ENCODE assay signal across 9 cellular contexts in the genomic region with DNA sequence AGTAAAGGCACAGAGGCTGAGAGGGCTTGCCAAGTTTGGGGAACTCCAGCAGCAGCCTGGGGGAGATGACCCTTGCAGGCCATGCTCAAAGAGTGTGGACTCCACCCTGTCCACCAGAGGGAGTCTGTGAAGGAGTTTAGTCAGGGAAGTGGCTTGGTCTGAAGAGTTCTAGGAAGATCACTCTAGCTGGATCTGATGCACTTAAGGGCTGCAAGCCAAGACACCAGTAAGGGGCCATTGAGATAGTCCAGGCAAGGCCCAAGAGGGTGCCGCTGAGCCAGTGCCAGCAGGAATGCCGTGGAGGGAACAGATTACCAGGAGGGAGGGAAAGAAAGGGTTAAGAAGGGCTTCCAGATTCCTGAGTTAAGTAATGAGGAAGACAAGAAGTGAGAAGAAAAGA.
DNase-seq lines count a peak whose midpoint lies in the region; ATAC-seq and TF ChIP-seq lines count a peak whose summit lies in the region.
"Had no signal": no experiment of that assay in that cellular context is flagged by ENCODE, and none has a peak within 500 bp of the region (broad histone marks: within the 10 kb centered on the region; RNA-seq: fewer than 3 reads in every experiment).

No MANE protein-coding gene starts in this region.

- no peaks in the 10 kb centered on the region for H4K20me1 ChIP-seq in osteoblast (ENCODE audit: insufficient read depth, low read length)

- no peak overlapping the region for H3K4me3 Mint-ChIP-seq in activated CD4-positive, alpha-beta memory T cell treated with anti-CD3 and anti-CD28 coated beads for 36 hours
- H3K4me3 Mint-ChIP-seq: T-helper 1 cell treated with Interleukin-12 subunit alpha and Interleukin-12 subunit beta and Interleukin-4 antibody, amounts not matched to agents 30 μg/mL and 1 μg/mL, for 36 hours had no signal

- H3K4me3 ChIP-seq in AG10803 (ENCODE audit: low read length) (no peak overlapping the region), GM12875 (ENCODE audit: low read depth, low read length) (no peak overlapping the region), fibroblast of the aortic adventitia (ENCODE audit: low read depth, low read length) (no peak overlapping the region), osteoblast (ENCODE audit: insufficient read depth, low read length) (no peak overlapping the region)

- no peak overlapping the region for H3K4me2 ChIP-seq in osteoblast (ENCODE audit: insufficient read depth, low read length)

- no peaks in the 10 kb centered on the region for H3K9me3 Mint-ChIP-seq in activated CD4-positive, alpha-beta memory T cell treated with anti-CD3 and anti-CD28 coated beads for 36 hours
- H3K9me3 Mint-ChIP-seq: T-helper 1 cell treated with Interleukin-12 subunit alpha and Interleukin-12 subunit beta and Interleukin-4 antibody, amounts not matched to agents 30 μg/mL and 1 μg/mL, for 36 hours had no signal

- peak; percentile 80 for ATAC-seq in HG02588 (IDR thresholded peaks at IDR 0.05; ENCODE audit: unreplicated experiment)

- H3K79me2 ChIP-seq in osteoblast (ENCODE audit: insufficient read depth, low read length): no peaks in the 10 kb centered on the region

- H3K27me3 Mint-ChIP-seq in activated CD4-positive, alpha-beta memory T cell treated with anti-CD3 and anti-CD28 coated beads for 36 hours: no peaks in the 10 kb centered on the region

- peak; percentile 86 for TF ChIP-seq CTCF in AG10803 (conservative IDR thresholded peaks at IDR 0.05; ENCODE audit: low read length)
- peak; percentile 81 for TF ChIP-seq CTCF in GM12875 (IDR thresholded peaks at IDR 0.05; ENCODE audit: borderline replicate concordance, insufficient read depth, low read depth, low read length)
- TF ChIP-seq CTCF in fibroblast of the aortic adventitia (IDR thresholded peaks at IDR 0.05; ENCODE audit: insufficient read depth, low read length): peak; percentile 88
- TF ChIP-seq CTCF in osteoblast (IDR thresholded peaks at IDR 0.05; ENCODE audit: extremely low read depth, low read depth, low read length): peak; percentile 89

- POLR2A ChIA-PET in activated CD4-positive, alpha-beta memory T cell treated with anti-CD3 and anti-CD28 coated beads for 36 hours (lab: Charles Lee): no interaction called here

- H2AFZ ChIP-seq in osteoblast (ENCODE audit: low read length): no peak overlapping the region

- H3K36me3 Mint-ChIP-seq in activated CD4-positive, alpha-beta memory T cell treated with anti-CD3 and anti-CD28 coated beads for 36 hours: peaks cover 2% of the 10 kb centered on the region

- H3K36me3 ChIP-seq in osteoblast (ENCODE audit: insufficient read depth, low read length): peaks cover 10% of the 10 kb centered on the region

- no peaks in the 10 kb centered on the region for H3K27me3 ChIP-seq in osteoblast (ENCODE audit: insufficient read depth, low read length)

- no peaks in the 10 kb centered on the region for H3K4me1 Mint-ChIP-seq in activated CD4-positive, alpha-beta memory T cell treated with anti-CD3 and anti-CD28 coated beads for 36 hours (ENCODE audit: low read depth)

- CTCF ChIA-PET in activated CD4-positive, alpha-beta memory T cell treated with anti-CD3 and anti-CD28 coated beads for 36 hours (lab: Charles Lee): interaction anchor here (0.8 to 3.2 kb wide), 21 partner anchors 9 to 395 kb away, joined by 3 to 27 read pairs (median 4); a partner anchor contains a TSS

- DNase-seq in AG10803 (ENCODE audit: low read depth): peak; percentile 59
- DNase-seq in NCI-H1048 (lab: John Stamatoyannopoulos, UW): peak; percentile 1
- peak; percentile 61 for DNase-seq in activated CD4-positive, alpha-beta memory T cell treated with anti-CD3 and anti-CD28 coated beads for 36 hours
- peak; percentile 76 for DNase-seq in fibroblast of the aortic adventitia (ENCODE audit: low read depth)
- DNase-seq in osteoblast (ENCODE audit: insufficient read length, low spot score, missing footprints): peak; percentile 86
- DNase-seq in NK-92 treated with Interleukin-12 subunit alpha and Interleukin-12 subunit beta, amount 100 ng/mL, for 24 hours (lab: John Stamatoyannopoulos, UW): no peak

- no peaks in the 10 kb centered on the region for H3K4me1 ChIP-seq in osteoblast (ENCODE audit: insufficient read depth, low read length)

- H3K27ac Mint-ChIP-seq in activated CD4-positive, alpha-beta memory T cell treated with anti-CD3 and anti-CD28 coated beads for 36 hours: no peak overlapping the region
- H3K27ac Mint-ChIP-seq: T-helper 1 cell treated with Interleukin-12 subunit alpha and Interleukin-12 subunit beta and Interleukin-4 antibody, amounts not matched to agents 30 μg/mL and 1 μg/mL, for 36 hours had no signal

- H3K27ac ChIP-seq in osteoblast (ENCODE audit: low read depth, low read length): no peak overlapping the region

- H3K9me3 ChIP-seq in osteoblast (ENCODE audit: low read depth, low read length): no peaks in the 10 kb centered on the region

- intact Hi-C loops in activated CD4-positive, alpha-beta memory T cell treated with anti-CD3 and anti-CD28 coated beads for 36 hours (cut with micrococcal nuclease): loop anchor here (1.0 kb wide), 1 partner anchor 64 kb away; no protein-coding TSS in a partner anchor
